24 cellular contexts compared by ENCODE assay signal in the genomic region with DNA sequence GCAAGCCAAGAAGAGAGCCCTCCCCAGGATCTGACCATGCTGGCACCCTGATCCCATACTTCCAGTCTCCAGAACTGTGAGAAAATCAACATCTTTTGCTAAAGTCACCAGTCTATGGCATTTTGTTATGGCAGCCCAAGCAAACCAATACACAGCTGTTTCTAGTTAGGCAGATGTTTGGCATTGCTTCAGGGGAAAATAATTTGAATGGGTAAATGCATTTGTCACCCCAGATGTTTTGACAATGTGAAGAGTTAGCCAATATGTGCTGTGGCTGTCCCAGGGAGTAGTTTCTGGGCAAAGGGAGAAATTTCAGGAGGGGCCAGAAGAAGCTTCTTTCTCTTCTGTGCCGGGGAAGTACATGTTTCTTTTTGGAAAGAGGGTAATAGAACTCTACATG.
"Had no signal": no experiment of that assay in that cellular context is flagged by ENCODE, and none has a peak within 500 bp of the region (broad histone marks: within the 10 kb centered on the region; RNA-seq: fewer than 3 reads in every experiment).

No MANE protein-coding gene starts in this region.

- H3K36me3 ChIP-seq: brain microvascular endothelial cell, gastroesophageal sphincter, tibial nerve, WERI-Rb-1 had no signal

- H3K79me2 ChIP-seq: hepatocyte had no signal

- H3K27me3 ChIP-seq: brain microvascular endothelial cell, gastroesophageal sphincter, hepatocyte, tibial nerve had no signal

- ATAC-seq: effector memory CD8-positive, alpha-beta T cell; gastroesophageal sphincter; right cardiac atrium had no signal

- H2AFZ ChIP-seq: hepatocyte had no signal

- DNase-seq: activated CD4-positive, alpha-beta memory T cell treated with anti-CD3 and anti-CD28 coated beads for 36 hours; activated CD4-positive, alpha-beta T cell treated with anti-CD3 and anti-CD28 coated beads, Interleukin-2, amount 10 ng/mL, durations not matched to agents 24 days and 14 days; activated CD4-positive, CD25-positive, alpha-beta regulatory T cell treated with anti-CD3 and anti-CD28 coated beads, Interleukin-2, amount 50 U/mL, for 72 hours; activated CD8-positive, alpha-beta memory T cell treated with anti-CD3 and anti-CD28 coated beads, Interleukin-2, amount 50 U/mL, for 4 hours; activated gamma-delta T cell; activated naive CD4-positive, alpha-beta T cell treated with anti-CD3 and anti-CD28 coated beads, Interleukin-2, amount 10 ng/mL, durations not matched to agents 7 days and 5 days; activated naive CD8-positive, alpha-beta T cell treated with anti-CD3 and anti-CD28 coated beads, Interleukin-2, amount 10 ng/mL, durations not matched to agents 7 days and 5 days; activated T-cell treated with anti-CD3 and anti-CD28 coated beads, Interleukin-2, amount 50 U/mL, for 1 hour; amniotic stem cell; brain microvascular endothelial cell; effector memory CD8-positive, alpha-beta T cell; erythroblast; islet precursor cell; mammary epithelial cell; posterior cingulate gyrus; right cardiac atrium; stimulated activated CD4-positive, alpha-beta T cell treated with anti-CD3 and anti-CD28 coated beads, Interleukin-2, amount 100 ng/mL, for 48 hours; stimulated activated naive CD4-positive, alpha-beta T cell treated with Interleukin-2 at 50 U/mL for 16 hours; T1000; WERI-Rb-1 had no signal

- H3K4me3 ChIP-seq: coronary artery, gastroesophageal sphincter, hepatocyte, tibial nerve had no signal

- H3K4me1 ChIP-seq: gastroesophageal sphincter, tibial nerve had no signal

- H3K4me2 ChIP-seq: hepatocyte had no signal

- H3K27ac ChIP-seq: brain microvascular endothelial cell, coronary artery, gastroesophageal sphincter, hepatocyte, tibial nerve, WERI-Rb-1 had no signal

- H3K9me3 ChIP-seq: gastroesophageal sphincter, tibial nerve had no signal
